8 cellular contexts compared by ENCODE assay signal in genomic region chr1:61253059-61253735, GRCh38.
DNase-seq lines count a peak whose midpoint lies in the region; ATAC-seq and TF ChIP-seq lines count a peak whose summit lies in the region.

No MANE protein-coding gene starts in this region.

- ATAC-seq in GM18861 (IDR thresholded peaks at IDR 0.05; ENCODE audit: unreplicated experiment) (no peak), HG03571 (IDR thresholded peaks at IDR 0.05; ENCODE audit: unreplicated experiment) (no peak)

- H3K4me3 ChIP-seq in cardiac fibroblast (replicated peaks in 1 of 2; ENCODE audit: low read depth in 2 of 2, low read length in 2 of 2) (no peak overlapping the region), muscle layer of colon (ENCODE audit: low read depth in 1 of 2, low read length in 2 of 2) (no peak overlapping the region), smooth muscle cell (no peak overlapping the region)

- H3K79me2 ChIP-seq in smooth muscle cell (ENCODE audit: low read depth) = no peaks in the 10 kb centered on the region

- H3K9me3 ChIP-seq in muscle layer of colon (ENCODE audit: low read length) (no peaks in the 10 kb centered on the region), smooth muscle cell (replicated peaks; ENCODE audit: low read depth) (no peaks in the 10 kb centered on the region)

- no peaks in the 10 kb centered on the region for H3F3A ChIP-seq in smooth muscle cell (ENCODE audit: low read depth)

- CTCF ChIA-PET in HEK293T (lab: Yijun Ruan, JAX) = interaction anchor here (2.3 to 2.6 kb wide), 2 partner anchors 11 to 18 kb away, joined by 6 to 9 read pairs; no protein-coding TSS in a partner anchor

- DNase-seq in Daoy (ENCODE audit: low read depth) (peak; percentile 46), NCI-H2196 treated with DMSO at 0.1 percent for 48 hours (lab: John Stamatoyannopoulos, UW; ENCODE audit: unreplicated experiment) (peak; percentile 85), cardiac fibroblast (ENCODE audit: low read depth in 2 of 2) (peak; percentile 82 to 92), HEK293T (ENCODE audit: extremely low spot score) (no peak), smooth muscle cell (lab: John Stamatoyannopoulos, UW; ENCODE audit: unreplicated experiment) (no peak)

- peaks cover 56% of the 10 kb centered on the region for H3K4me1 ChIP-seq in muscle layer of colon (ENCODE audit: insufficient read depth, low read length)
- peaks cover 16% of the 10 kb centered on the region for H3K4me1 ChIP-seq in smooth muscle cell (ENCODE audit: low read depth)

- H3K27ac ChIP-seq in muscle layer of colon (ENCODE audit: low read depth, low read length) (peak overlapping the region; percentile 76), smooth muscle cell (ENCODE audit: low read depth) (no peak overlapping the region)

- WGBS in smooth muscle cell (ENCODE audit: low lambda C conversion rate) = 98% methylated on average over 2 of the region's 2 CpGs

- TF ChIP-seq CTCF in cardiac fibroblast (IDR thresholded peaks at IDR 0.05; ENCODE audit: low read depth, low read length) (no peak), smooth muscle cell (IDR thresholded peaks at IDR 0.05; ENCODE audit: borderline replicate concordance, insufficient read depth, poor library complexity, severe bottlenecking) (no peak)

- H3K27me3 ChIP-seq in muscle layer of colon (ENCODE audit: control insufficient read depth in 1 of 2, insufficient read depth in 2 of 2, low read length in 2 of 2) (no peaks in the 10 kb centered on the region), smooth muscle cell (ENCODE audit: low read depth) (no peaks in the 10 kb centered on the region)

- H3K36me3 ChIP-seq in muscle layer of colon (ENCODE audit: insufficient read depth, low read length) (no peaks in the 10 kb centered on the region), smooth muscle cell (ENCODE audit: low read depth) (no peaks in the 10 kb centered on the region)

- H4K20me1 ChIP-seq in smooth muscle cell (ENCODE audit: low read depth) = no peaks in the 10 kb centered on the region

- no peak overlapping the region for H2AFZ ChIP-seq in smooth muscle cell (ENCODE audit: low read depth)

- no peak overlapping the region for H3K4me2 ChIP-seq in smooth muscle cell

- H3K9ac ChIP-seq in muscle layer of colon (ENCODE audit: low read length) = no peak overlapping the region
- no peak overlapping the region for H3K9ac ChIP-seq in smooth muscle cell (ENCODE audit: low read depth)

- POLR2A ChIA-PET in HEK293T (lab: Yijun Ruan, JAX) = interaction anchor here (1.1 kb wide), 1 partner anchor 102 kb away, joined by 3 read pairs; no protein-coding TSS in a partner anchor

TF ChIP-seq in HEK293T, 16 proteins besides CTCF, POLR2A, EP300 and RAD21:
- TF ChIP-seq HDGF (IDR thresholded peaks at IDR 0.05; ENCODE audit: borderline replicate concordance) (no peak), ZNF384 (IDR thresholded peaks at IDR 0.05) (no peak), LEF1 (IDR thresholded peaks at IDR 0.05; ENCODE audit: borderline replicate concordance) (no peak), ARNT (IDR thresholded peaks at IDR 0.05) (no peak), TARDBP (IDR thresholded peaks at IDR 0.05) (no peak), ELF4 (IDR thresholded peaks at IDR 0.05) (no peak), L3MBTL2 (conservative IDR thresholded peaks at IDR 0.05) (no peak), SP1 (IDR thresholded peaks at IDR 0.05) (no peak), FOXA1 (IDR thresholded peaks at IDR 0.05) (no peak), CTBP1 (IDR thresholded peaks at IDR 0.05; ENCODE audit: borderline replicate concordance) (no peak), BHLHE40 (IDR thresholded peaks at IDR 0.05; ENCODE audit: borderline replicate concordance) (no peak), FOXM1 (IDR thresholded peaks at IDR 0.05; ENCODE audit: borderline replicate concordance) (no peak), SUZ12 (IDR thresholded peaks at IDR 0.05) (no peak), NFRKB (IDR thresholded peaks at IDR 0.05) (no peak), FOXK2 (IDR thresholded peaks at IDR 0.05) (no peak), PKNOX1 (IDR thresholded peaks at IDR 0.05) (no peak)

Comparison
In these comparisons a context has a peak if more than half of its experiments do, and no peak if none do; other contexts are left out.
1. DNase-seq: peak in Daoy (single experiment), NCI-H2196 treated with DMSO at 0.1 percent for 48 hours (single experiment) and cardiac fibroblast (2 of 2); none in HEK293T (single experiment) and smooth muscle cell (single experiment).